1 cellular context compared by ENCODE assay signal in the genomic region with DNA sequence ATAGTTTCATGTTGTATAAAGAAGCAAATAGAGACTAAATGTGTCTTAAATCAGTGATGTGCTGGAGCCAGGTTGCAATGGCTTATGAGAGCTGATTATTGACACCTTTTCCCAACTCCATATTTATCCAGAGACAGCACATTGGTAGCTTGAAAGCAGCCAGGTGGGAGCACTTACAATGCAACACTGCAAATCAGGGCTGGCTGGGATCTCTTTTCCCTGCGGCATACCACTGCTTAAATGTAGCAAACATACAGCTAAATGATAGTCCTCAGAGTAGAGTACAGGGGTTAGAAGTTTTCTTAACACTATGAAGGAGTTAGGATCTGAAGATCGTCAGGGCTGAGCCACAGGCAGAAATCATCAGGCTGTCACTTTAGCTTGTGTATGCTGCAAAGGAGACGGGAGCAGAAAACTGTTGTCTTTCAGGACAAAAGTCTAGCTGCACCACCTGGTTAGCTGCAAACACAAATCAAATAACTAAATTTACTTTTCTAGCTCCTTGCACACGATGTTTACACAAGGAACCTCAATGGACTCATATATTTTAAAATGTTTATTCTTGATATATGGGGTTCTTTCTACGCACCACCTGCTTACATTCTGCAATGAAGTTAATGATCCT.
TF ChIP-seq lines count a peak whose summit lies in the region.

No MANE protein-coding gene starts in this region.

TF ChIP-seq in H1, 55 proteins besides CTCF, POLR2A, EP300 and RAD21:
- no peak for TF ChIP-seq BCL11A (IDR thresholded peaks at IDR 0.05; ENCODE audit: low read depth in 2 of 2, low read length in 2 of 2)
- TF ChIP-seq RBBP5 (IDR thresholded peaks at IDR 0.05; ENCODE audit: borderline replicate concordance, low read depth, low read length) = no peak
- TF ChIP-seq KDM5A (IDR thresholded peaks at IDR 0.05; ENCODE audit: low read length) = no peak
- no peak for TF ChIP-seq RXRA (IDR thresholded peaks at IDR 0.05; ENCODE audit: insufficient read depth, low read depth, low read length)
- no peak for TF ChIP-seq CEBPB (IDR thresholded peaks at IDR 0.05; ENCODE audit: low read depth, low read length)
- TF ChIP-seq, protein P1, sequence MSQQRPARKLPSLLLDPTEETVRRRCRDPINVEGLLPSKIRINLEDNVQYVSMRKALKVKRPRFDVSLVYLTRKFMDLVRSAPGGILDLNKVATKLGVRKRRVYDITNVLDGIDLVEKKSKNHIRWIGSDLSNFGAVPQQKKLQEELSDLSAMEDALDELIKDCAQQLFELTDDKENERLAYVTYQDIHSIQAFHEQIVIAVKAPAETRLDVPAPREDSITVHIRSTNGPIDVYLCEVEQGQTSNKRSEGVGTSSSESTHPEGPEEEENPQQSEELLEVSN (IDR thresholded peaks at IDR 0.05) = no peak
- TF ChIP-seq TCF12 (IDR thresholded peaks at IDR 0.05; ENCODE audit: low read depth, low read length) = no peak
- no peak for TF ChIP-seq SP2 (IDR thresholded peaks at IDR 0.05; ENCODE audit: low read length)
- TF ChIP-seq HDAC2 (IDR thresholded peaks at IDR 0.05; ENCODE audit: borderline replicate concordance in 1 of 2, low read depth in 2 of 2, low read length in 2 of 2) = no peak
